1 cellular context compared by ENCODE assay signal in genomic region chr1:55669308-55669707, GRCh38.
TF ChIP-seq lines count a peak whose summit lies in the region.

No MANE protein-coding gene starts in this region.

TF ChIP-seq in SK-N-SH treated with all-trans-retinoic acid at 6 μM for 48 hours, 23 proteins besides CTCF, POLR2A, EP300 and RAD21 (continued from another document):
- TF ChIP-seq TSHZ2 (CRISPR knock-in tag; IDR thresholded peaks at IDR 0.05), result no peak
- TF ChIP-seq ZFP3 (CRISPR knock-in tag; IDR thresholded peaks at IDR 0.05), result no peak
- TF ChIP-seq TOX (CRISPR knock-in tag; IDR thresholded peaks at IDR 0.05; ENCODE audit: borderline replicate concordance), result no peak
- TF ChIP-seq TCF4 (CRISPR knock-in tag; IDR thresholded peaks at IDR 0.05; ENCODE audit: borderline replicate concordance), result no peak
- TF ChIP-seq PPARA (CRISPR knock-in tag; IDR thresholded peaks at IDR 0.05; ENCODE audit: borderline replicate concordance), result no peak
- no peak for TF ChIP-seq SNAI2 (CRISPR knock-in tag; IDR thresholded peaks at IDR 0.05)
- TF ChIP-seq ISL1 (CRISPR knock-in tag; IDR thresholded peaks at IDR 0.05), result no peak
- no peak for TF ChIP-seq OSR1 (CRISPR knock-in tag; IDR thresholded peaks at IDR 0.05)
TF ChIP-seq in SK-N-SH treated with all-trans-retinoic acid at 6 μM for 48 hours: peak in this region for 0.
